ENCODE assay signal across 14 cellular contexts in genomic region chrX:71618787-71619186, GRCh38. TPM values are rescaled to one million over a fixed set of nuclear protein-coding genes. Genes with fewer than 3 reads are reported as not detected.
DNase-seq lines count a peak whose midpoint lies in the region; ATAC-seq and TF ChIP-seq lines count a peak whose summit lies in the region.
"Had no signal": no experiment of that assay in that cellular context is flagged by ENCODE, and none has a peak within 500 bp of the region (broad histone marks: within the 10 kb centered on the region; RNA-seq: fewer than 3 reads in every experiment).

No MANE protein-coding gene starts in this region.

- H3K27me3 Mint-ChIP-seq in activated naive CD8-positive, alpha-beta T cell treated with anti-CD3 and anti-CD28 coated beads, Interleukin-2, amount 10 ng/mL, durations not matched to agents 7 days and 5 days = no peaks in the 10 kb centered on the region

- H3K36me3 ChIP-seq in Loucy (ENCODE audit: insufficient read depth, low read length) (no peaks in the 10 kb centered on the region), spleen (peaks cover 0 to 17% (median 0%) of the 10 kb centered on the region in 6 donors)
- H3K36me3 ChIP-seq: pancreas, uterus had no signal

- peak overlapping the region; percentile 89 for H3K4me2 ChIP-seq in Loucy (ENCODE audit: low read depth, low read length, poor library complexity, severe bottlenecking)

- H3K9ac ChIP-seq in Loucy (ENCODE audit: low read depth, low read length, poor library complexity, severe bottlenecking) = peak overlapping the region; percentile 77

- H3K79me2 ChIP-seq in Loucy (ENCODE audit: insufficient read depth, low read length) = 0 out of 2 replicates have a peak, but pooled peaks cover 11% of the 10 kb centered on the region

- POLR2A ChIA-PET in activated naive CD8-positive, alpha-beta T cell treated with anti-CD3 and anti-CD28 coated beads, Interleukin-2, amount 10 ng/mL, durations not matched to agents 7 days and 5 days (lab: Charles Lee) = interaction anchor here (0.6 to 3.5 kb wide), 8 partner anchors 10 to 335 kb away, joined by 3 to 27 read pairs (median 5); partner anchors contain the start of genes NONO, OGT and TAF1

- no peaks in the 10 kb centered on the region for H4K20me1 ChIP-seq in Loucy (ENCODE audit: insufficient read depth, low read length, poor library complexity, severe bottlenecking)

- WGBS in spleen, 5 donors = 64 to 80% (median 76%) methylated on average over 3 of the region's 3 CpGs

- peak overlapping the region in 5 of 8 donors; percentile 57 to 81 (median 71) for H3K27ac ChIP-seq in spleen
- H3K27ac ChIP-seq: RWPE1, uterus had no signal

- DNase-seq in activated CD8-positive, alpha-beta memory T cell treated with anti-CD3 and anti-CD28 coated beads, Interleukin-2, amount 50 U/mL, for 48 hours = peak; percentile 54
- no peak for DNase-seq in activated CD8-positive, alpha-beta memory T cell treated with anti-CD3 and anti-CD28 coated beads, Interleukin-2, amount 50 U/mL, for 4 hours
- DNase-seq in activated naive CD8-positive, alpha-beta T cell treated with anti-CD3 and anti-CD28 coated beads, Interleukin-2, amount 10 ng/mL, durations not matched to agents 7 days and 5 days = no peak
- DNase-seq in spleen = no peak
- no peak for DNase-seq in posterior vena cava (ENCODE audit: low spot score)
- DNase-seq in SIG-M5 treated with dmso at 0.1 percent for 504 hours (lab: John Stamatoyannopoulos, UW; ENCODE audit: unreplicated experiment) = no peak
- DNase-seq: NCI-H1092, stomach, uterus had no signal

- H3K9me3 ChIP-seq in Loucy (ENCODE audit: insufficient read depth, low read depth, low read length) = no peaks in the 10 kb centered on the region
- no peaks in the 10 kb centered on the region for H3K9me3 ChIP-seq in spleen
- H3K9me3 ChIP-seq: pancreas, stomach, uterus had no signal

- H2AFZ ChIP-seq in Loucy (ENCODE audit: low read length) = no peak overlapping the region

- no peaks in the 10 kb centered on the region for H3K9me3 Mint-ChIP-seq in activated naive CD8-positive, alpha-beta T cell treated with anti-CD3 and anti-CD28 coated beads, Interleukin-2, amount 10 ng/mL, durations not matched to agents 7 days and 5 days

- no peak for TF ChIP-seq POLR2A in spleen (IDR thresholded peaks at IDR 0.05)

- H3K27me3 ChIP-seq in Loucy (ENCODE audit: insufficient read depth, low read length, poor library complexity, severe bottlenecking) = no peaks in the 10 kb centered on the region
- no peaks in the 10 kb centered on the region for H3K27me3 ChIP-seq in spleen (replicated peaks in 1 of 7)
- H3K27me3 ChIP-seq: pancreas, stomach, uterus had no signal

- no peak for TF ChIP-seq CTCF in Loucy (conservative IDR thresholded peaks at IDR 0.05; ENCODE audit: low read length)
- no peak for TF ChIP-seq CTCF in spleen (IDR thresholded peaks at IDR 0.05 in 8 of 11, conservative IDR thresholded peaks at IDR 0.05 in 3 of 11)

- peaks cover 34% of the 10 kb centered on the region for H3K36me3 Mint-ChIP-seq in activated naive CD8-positive, alpha-beta T cell treated with anti-CD3 and anti-CD28 coated beads, Interleukin-2, amount 10 ng/mL, durations not matched to agents 7 days and 5 days

- peak overlapping the region; percentile 93 for H3K27ac Mint-ChIP-seq in activated naive CD8-positive, alpha-beta T cell treated with anti-CD3 and anti-CD28 coated beads, Interleukin-2, amount 10 ng/mL, durations not matched to agents 7 days and 5 days

- peaks cover 51% of the 10 kb centered on the region for H3K4me1 Mint-ChIP-seq in activated naive CD8-positive, alpha-beta T cell treated with anti-CD3 and anti-CD28 coated beads, Interleukin-2, amount 10 ng/mL, durations not matched to agents 7 days and 5 days

- H3K9me2 ChIP-seq in Loucy (replicated peaks; ENCODE audit: low read depth, low read length) = no peaks in the 10 kb centered on the region

- peaks cover 5% of the 10 kb centered on the region; the same call in 1 of the 2 replicates for H3F3A ChIP-seq in Loucy (ENCODE audit: low read depth)

- H3K4me3 Mint-ChIP-seq in activated naive CD8-positive, alpha-beta T cell treated with anti-CD3 and anti-CD28 coated beads, Interleukin-2, amount 10 ng/mL, durations not matched to agents 7 days and 5 days = peak overlapping the region; percentile 96

- peaks cover 61% of the 10 kb centered on the region for H3K4me1 ChIP-seq in Loucy (ENCODE audit: insufficient read depth, low read length, poor library complexity, severe bottlenecking)
- H3K4me1 ChIP-seq in spleen = peaks cover 30 to 70% (median 58%) of the 10 kb centered on the region in 6 donors
- H3K4me1 ChIP-seq: pancreas, uterus had no signal

- peak overlapping the region; percentile 68 for H3K4me3 ChIP-seq in Loucy (ENCODE audit: low read length, poor library complexity, severe bottlenecking)
- H3K4me3 ChIP-seq in spleen = peak overlapping the region in 2 of 8 donors; percentile 29 to 64
- H3K4me3 ChIP-seq: pancreas, uterus had no signal

- intact Hi-C loops in spleen (cut with DNase I; ENCODE audit: low total_unique reads) (no loop called here), posterior vena cava (cut with DNase I) (no loop called here)

- ATAC-seq in activated naive CD8-positive, alpha-beta T cell treated with anti-CD3 and anti-CD28 coated beads, Interleukin-2, amount 10 ng/mL, durations not matched to agents 7 days and 5 days (ENCODE audit: low read depth) = no peak
- no peak for ATAC-seq in GM19455 (IDR thresholded peaks at IDR 0.05; ENCODE audit: unreplicated experiment)

RNA-seq across cellular contexts. Expression of gene CXCR3, which starts 0.5 kb away (rescaled TPM):
- total RNA-seq in activated naive CD8-positive, alpha-beta T cell treated with anti-CD3 and anti-CD28 coated beads, Interleukin-2, amount 10 ng/mL, durations not matched to agents 7 days and 5 days = 100 to 1,000 TPM; 105 to 107 TPM
- total RNA-seq in spleen (1 to 10 TPM; 5.6 to 9.4 (median 8.5) TPM), posterior vena cava (under 1 TPM; 0.14 to 0.32 TPM)
- 10 to 100 TPM in 1 of 3 donors, 1 to 10 TPM in 2; 4.4 to 13.9 (median 6.4) TPM for polyA plus RNA-seq in spleen
- total RNA-seq: bronchial epithelial cell, stomach had no signal

RNA-seq across cellular contexts. Expression of gene GCNA, which starts 40.5 kb away (rescaled TPM):
- total RNA-seq in activated naive CD8-positive, alpha-beta T cell treated with anti-CD3 and anti-CD28 coated beads, Interleukin-2, amount 10 ng/mL, durations not matched to agents 7 days and 5 days = 1 to 10 TPM; 8.5 to 8.7 TPM
- 10 to 100 TPM in 1 of 7 donors, 1 to 10 TPM in 6; 1.9 to 12.8 (median 4.4) TPM for total RNA-seq in spleen
- polyA plus RNA-seq in spleen = 1 to 10 TPM; 1.8 to 2.4 (median 1.9) TPM
- total RNA-seq in posterior vena cava = 1 to 10 TPM; 1.3 to 1.8 TPM

Comparison
In these comparisons a context has a peak if more than half of its experiments do, and no peak if none do; other contexts are left out.
1. RNA of gene CXCR3, which starts 0.5 kb away (total RNA-seq): 105 to 107 TPM in activated naive CD8-positive, alpha-beta T cell treated with anti-CD3 and anti-CD28 coated beads, Interleukin-2, amount 10 ng/mL, durations not matched to agents 7 days and 5 days; 5.6 to 9.4 TPM in spleen and 0.14 to 0.32 TPM in posterior vena cava; every median in the first group is over 10 times any median in the second.